ENCODE assay signal across 26 cellular contexts in the genomic region with DNA sequence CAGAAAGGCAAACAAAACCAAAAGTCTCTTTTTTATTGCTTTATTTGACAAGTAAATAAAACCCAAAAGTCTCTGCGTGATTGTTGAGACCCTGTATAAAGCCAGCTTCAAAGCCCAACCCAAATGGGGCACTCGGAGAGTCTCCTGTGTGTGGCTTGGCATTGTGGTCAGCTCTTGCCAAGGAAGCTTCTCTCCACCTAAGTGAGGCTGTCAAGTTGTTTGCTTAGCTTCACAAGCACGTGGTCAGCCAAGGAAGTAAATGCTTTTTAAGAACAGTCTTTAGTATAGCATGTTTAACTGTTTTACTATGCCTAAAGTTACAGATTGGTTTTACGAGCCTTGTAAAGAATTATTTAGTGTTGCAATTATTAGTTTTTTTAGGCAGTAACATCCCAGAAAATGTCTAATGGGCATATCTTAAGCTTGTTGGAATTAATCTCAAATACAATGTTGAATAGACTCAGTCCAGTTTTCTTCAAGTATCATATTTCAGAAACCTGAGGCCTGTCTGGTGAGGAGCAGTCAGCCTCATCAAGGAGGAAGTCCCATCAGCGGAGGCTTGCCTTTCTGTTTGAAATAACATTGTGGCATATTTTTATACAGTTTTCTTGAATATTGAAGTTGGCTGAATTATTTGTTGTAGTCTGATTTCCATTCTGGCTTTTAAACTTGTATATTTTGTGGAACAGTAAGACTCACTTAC.
A peak's percentile ranks its signal among the peaks of the same experiment; 100 is the strongest.
DNase-seq lines count a peak whose midpoint lies in the region; ATAC-seq and TF ChIP-seq lines count a peak whose summit lies in the region.
"Had no signal": no experiment of that assay in that cellular context is flagged by ENCODE, and none has a peak within 500 bp of the region (broad histone marks: within the 10 kb centered on the region; RNA-seq: fewer than 3 reads in every experiment).

No MANE protein-coding gene starts in this region.

- TF ChIP-seq CTCF in LNCaP clone FGC (IDR thresholded peaks at IDR 0.05; ENCODE audit: control insufficient read depth, extremely low read depth, insufficient read depth), result no peak
- TF ChIP-seq CTCF in left lung (IDR thresholded peaks at IDR 0.05), result no peak

- H3K9me3 ChIP-seq in left lung, result peaks cover 0 to 9% of the 10 kb centered on the region in 2 donors
- H3K9me3 ChIP-seq: HAP-1, MG63, SK-N-SH had no signal

- no peaks in the 10 kb centered on the region for H3K27me3 ChIP-seq in left lung
- H3K27me3 ChIP-seq: MG63 had no signal

- peak; percentile 0 for DNase-seq in NCI-H2196 (lab: John Stamatoyannopoulos, UW; ENCODE audit: unreplicated experiment)
- no peak for DNase-seq in NCI-H2196 treated with DMSO at 0.1 percent for 48 hours (lab: John Stamatoyannopoulos, UW; ENCODE audit: unreplicated experiment)
- peak; percentile 31 for DNase-seq in LNCaP clone FGC (ENCODE audit: low read depth)
- DNase-seq in left lung, result peak in 1 of 2 donors; percentile 34
- DNase-seq in kidney tubule cell (ENCODE audit: low spot score), result no peak
- DNase-seq in natural killer cell treated with Interleukin-12 subunit alpha and Interleukin-12 subunit beta and Interleukin-15 and Interleukin-18, amount 100 ng/mL, for 72 hours (ENCODE audit: low spot score), result no peak
- DNase-seq: 8988T; CD4-positive, alpha-beta T cell; COR-L47; DMS53; GOT3; MG63; NCI-H1105 treated with DMSO at 0.1 percent for 48 hours; NCI-H146; NCI-H1930; NCI-H2107; NCI-H446 treated with DMSO at 0.1 percent for 48 hours; NCI-H526; OCI-M1; SK-N-SH; SW 1271 had no signal

- no peak overlapping the region for H3K27ac Mint-ChIP-seq in natural killer cell treated with Interleukin-12 subunit alpha and Interleukin-12 subunit beta and Interleukin-15 and Interleukin-18, amount 100 ng/mL, for 72 hours
- H3K27ac Mint-ChIP-seq: CD4-positive, alpha-beta T cell had no signal

- no peak overlapping the region for H3K4me3 Mint-ChIP-seq in natural killer cell treated with Interleukin-12 subunit alpha and Interleukin-12 subunit beta and Interleukin-15 and Interleukin-18, amount 100 ng/mL, for 72 hours
- H3K4me3 Mint-ChIP-seq: CD4-positive, alpha-beta T cell had no signal

- H3K4me1 Mint-ChIP-seq in natural killer cell treated with Interleukin-12 subunit alpha and Interleukin-12 subunit beta and Interleukin-15 and Interleukin-18, amount 100 ng/mL, for 72 hours (ENCODE audit: low read depth in 2 of 2), result no peaks in the 10 kb centered on the region

- H3K36me3 Mint-ChIP-seq in natural killer cell treated with Interleukin-12 subunit alpha and Interleukin-12 subunit beta and Interleukin-15 and Interleukin-18, amount 100 ng/mL, for 72 hours, result peaks cover 9% of the 10 kb centered on the region

- H3K4me3 ChIP-seq in LNCaP clone FGC (ENCODE audit: low read depth, low read length) (no peak overlapping the region), left lung (no peak overlapping the region)
- H3K4me3 ChIP-seq: HAP-1, MG63 had no signal

- H3K27me3 Mint-ChIP-seq in natural killer cell treated with Interleukin-12 subunit alpha and Interleukin-12 subunit beta and Interleukin-15 and Interleukin-18, amount 100 ng/mL, for 72 hours, result no peaks in the 10 kb centered on the region
- H3K27me3 Mint-ChIP-seq: CD4-positive, alpha-beta T cell had no signal

- H3K9me3 Mint-ChIP-seq in natural killer cell treated with Interleukin-12 subunit alpha and Interleukin-12 subunit beta and Interleukin-15 and Interleukin-18, amount 100 ng/mL, for 72 hours, result peaks cover 8% of the 10 kb centered on the region

- ATAC-seq in left lung (peak; percentile 94), HG02970 (IDR thresholded peaks at IDR 0.05; ENCODE audit: low FRiP score, unreplicated experiment) (no peak), GM19324 (IDR thresholded peaks at IDR 0.05; ENCODE audit: low FRiP score, unreplicated experiment) (no peak)
- no peak for ATAC-seq in natural killer cell treated with Interleukin-12 subunit alpha and Interleukin-12 subunit beta and Interleukin-15 and Interleukin-18, amount 100 ng/mL, for 72 hours
- ATAC-seq: HepG2 had no signal

- H3K27ac ChIP-seq in left lung, result no peak overlapping the region
- H3K27ac ChIP-seq: HL-60 had no signal

- intact Hi-C loops in left lung (cut with DNase I), result no loop called here

- H3K36me3 ChIP-seq in left lung, result no peaks in the 10 kb centered on the region
- H3K36me3 ChIP-seq: HAP-1, MG63 had no signal

- H3K4me1 ChIP-seq in left lung, result no peaks in the 10 kb centered on the region
- H3K4me1 ChIP-seq: HAP-1 had no signal

Comparison
In these comparisons a context has a peak if more than half of its experiments do, and no peak if none do; other contexts are left out.
1. DNase-seq: peak in NCI-H2196 (single experiment) and LNCaP clone FGC (single experiment); none in NCI-H2196 treated with DMSO at 0.1 percent for 48 hours (single experiment), kidney tubule cell (single experiment) and natural killer cell treated with Interleukin-12 subunit alpha and Interleukin-12 subunit beta and Interleukin-15 and Interleukin-18, amount 100 ng/mL, for 72 hours (single experiment).